ENCODE assay signal across 1 cellular context in genomic region chr12:116982721-116983502, GRCh38.
TF ChIP-seq lines count a peak whose summit lies in the region.

No MANE protein-coding gene starts in this region.

TF ChIP-seq in HepG2, 621 proteins besides CTCF, POLR2A, EP300 and RAD21 (continued from another document):
- no peak for TF ChIP-seq ZNF318 (CRISPR knock-in tag; IDR thresholded peaks at IDR 0.05)
- no peak for TF ChIP-seq HNF4G (IDR thresholded peaks at IDR 0.05; ENCODE audit: borderline replicate concordance, low read depth, low read length)
- no peak for TF ChIP-seq HNF4G (CRISPR knock-in tag; IDR thresholded peaks at IDR 0.05; ENCODE audit: borderline replicate concordance, low read depth)
- TF ChIP-seq ZC3H4 (CRISPR knock-in tag; IDR thresholded peaks at IDR 0.05; ENCODE audit: borderline replicate concordance) = no peak
